Comparison of ENCODE assay signal across 11 cellular contexts in genomic region chrX:98114026-98114425, GRCh38.
"Had no signal": no experiment of that assay in that cellular context is flagged by ENCODE, and none has a peak within 500 bp of the region (broad histone marks: within the 10 kb centered on the region; RNA-seq: fewer than 3 reads in every experiment).

No MANE protein-coding gene starts in this region.

- FAIRE-seq: HepG2 had no signal

- H3K4me1 Mint-ChIP-seq: IgD-negative memory B cell had no signal

- H3K27me3 Mint-ChIP-seq: IgD-negative memory B cell had no signal

- H3K9ac ChIP-seq: GM23248, KMS-11 had no signal

- H3K27ac Mint-ChIP-seq: HFFc6, IgD-negative memory B cell had no signal

- H2AFZ ChIP-seq: GM23248 had no signal

- H3K4me2 ChIP-seq: KMS-11 had no signal

- H3K4me3 Mint-ChIP-seq: HFFc6, IgD-negative memory B cell had no signal

- H3K27ac ChIP-seq: GM23248, HL-60, KMS-11 had no signal

- H3K36me3 Mint-ChIP-seq: IgD-negative memory B cell had no signal

- H3K9me3 Mint-ChIP-seq: HFFc6, IgD-negative memory B cell had no signal

- ATAC-seq: HCT116, HepG2 had no signal

- DNase-seq: GM23248, GOT3, H7, HFFc6, Karpas-422, KBM-7 had no signal

- H3K4me3 ChIP-seq: GM23248 had no signal
